In genomic region chr6:68239034-68239433, GRCh38 we compare ENCODE assay signal across 1 cellular context.
TF ChIP-seq lines count a peak whose summit lies in the region.

No MANE protein-coding gene starts in this region.

TF ChIP-seq in GM12878, 131 proteins besides CTCF, POLR2A, EP300 and RAD21:
- TF ChIP-seq NKRF (conservative IDR thresholded peaks at IDR 0.05) (no peak), E2F8 (IDR thresholded peaks at IDR 0.05; ENCODE audit: low read depth, partially characterized antibody) (no peak), KAT2A (conservative IDR thresholded peaks at IDR 0.05; ENCODE audit: control insufficient read depth, low read depth, low read length) (no peak), HCFC1 (IDR thresholded peaks at IDR 0.05; ENCODE audit: low read length) (no peak), IRF3 (IDR thresholded peaks at IDR 0.05) (no peak), LARP7 (IDR thresholded peaks at IDR 0.05) (no peak), STAT3 (IDR thresholded peaks at IDR 0.05; ENCODE audit: low read depth, low read length) (no peak), NR2C1 (IDR thresholded peaks at IDR 0.05) (no peak), SIX5 (IDR thresholded peaks at IDR 0.05; ENCODE audit: low read depth, low read length, severe bottlenecking) (no peak), SMAD1 (IDR thresholded peaks at IDR 0.05; ENCODE audit: low read depth, partially characterized antibody) (no peak), MTA2 (IDR thresholded peaks at IDR 0.05; ENCODE audit: low read depth) (no peak), CBX3 (IDR thresholded peaks at IDR 0.05; ENCODE audit: borderline replicate concordance, low read depth) (no peak), YY1 (IDR thresholded peaks at IDR 0.05; ENCODE audit: low read depth, low read length) (no peak)
TF ChIP-seq in GM12878: peak in this region for 0.
